In genomic region chr19:5989388-5990074, GRCh38 we compare ENCODE assay signal across 1 cellular context.
TF ChIP-seq lines count a peak whose summit lies in the region.

No MANE protein-coding gene starts in this region.

TF ChIP-seq in H1, 55 proteins besides CTCF, POLR2A, EP300 and RAD21:
- no peak for TF ChIP-seq CBX5 (IDR thresholded peaks at IDR 0.05; ENCODE audit: low read depth, low read length)
- no peak for TF ChIP-seq TEAD4 (IDR thresholded peaks at IDR 0.05; ENCODE audit: low read depth, low read length)
- TF ChIP-seq JUN (IDR thresholded peaks at IDR 0.05; ENCODE audit: low read depth, low read length): no peak
